In genomic region chr12:11106288-11106687, GRCh38 we compare ENCODE assay signal across 32 cellular contexts. TPM values are rescaled to one million over a fixed set of nuclear protein-coding genes. Genes with fewer than 3 reads are reported as not detected.
"Had no signal": no experiment of that assay in that cellular context is flagged by ENCODE, and none has a peak within 500 bp of the region (broad histone marks: within the 10 kb centered on the region; RNA-seq: fewer than 3 reads in every experiment).

No MANE protein-coding gene starts in this region.

- H2AFZ ChIP-seq: hepatocyte, neural progenitor cell had no signal

- H3K4me3 ChIP-seq: hepatocyte, left ventricle myocardium inferior, lung, neural progenitor cell, ovary, prostate gland, sigmoid colon, spleen, tibial nerve, uterus had no signal

- ATAC-seq: left cardiac atrium; natural killer cell; right cardiac atrium; stimulated activated memory B cell treated with anti-CD40 and anti-IgM and Interleukin-4, amounts not matched to agents 10 μg/mL and 1 μg/mL and 100 μg/mL, for 72 hours; stimulated activated naive CD8-positive, alpha-beta T cell treated with anti-CD3 and anti-CD28 coated beads, Interleukin-15, amount 100 ng/mL, for 72 hours had no signal

- H3K27ac ChIP-seq: hepatocyte, left ventricle myocardium inferior, neural progenitor cell, neutrophil, ovary, prostate gland, sigmoid colon, spleen, tibial nerve, uterus had no signal

- H3K9me3 ChIP-seq: neutrophil, ovary, prostate gland, uterus had no signal

- H3K27me3 ChIP-seq: hepatocyte, neural progenitor cell, neutrophil, ovary, sigmoid colon, spleen, tibial nerve, uterus had no signal

- H3K4me2 ChIP-seq: hepatocyte, neural progenitor cell had no signal

- H3K36me3 ChIP-seq: neural progenitor cell, neutrophil, ovary, prostate gland, sigmoid colon, uterus had no signal

- H3K4me1 ChIP-seq: left ventricle myocardium inferior, neural progenitor cell, prostate gland, sigmoid colon, spleen, tibial nerve, uterus had no signal

- FAIRE-seq: small intestine had no signal

- DNase-seq: islet precursor cell; kidney glomerular epithelial cell; left cardiac atrium; left ventricle myocardium inferior; mesendoderm; naive B cell; natural killer cell; nephron progenitor cell; occipital lobe; ovary; posterior cingulate gyrus; retina; right cardiac atrium; sigmoid colon; small intestine; spleen; stimulated activated CD4-positive, alpha-beta T cell treated with anti-CD3 and anti-CD28 coated beads, Interleukin-1b, Interleukin-23, amount 100 ng/mL, for 48 hours; stimulated activated CD4-positive, alpha-beta T cell treated with anti-CD3 and anti-CD28 coated beads, Interleukin-2, amount 100 ng/mL, for 48 hours; stimulated activated CD4-positive, alpha-beta T cell treated with anti-CD3 and anti-CD28 coated beads, Interleukin-4, amount 100 ng/mL, for 4 hours; stimulated activated CD8-positive, alpha-beta memory T cell treated with anti-CD3 and anti-CD28 coated beads, Interleukin-4, amount 100 ng/mL, for 48 hours; stimulated activated naive CD4-positive, alpha-beta T cell treated with Interleukin-2 at 50 U/mL for 16 hours; stimulated activated naive CD8-positive, alpha-beta T cell treated with anti-CD3 and anti-CD28 coated beads, Interleukin-15, amount 100 ng/mL, for 72 hours; substantia nigra; uterus had no signal

RNA-seq across cellular contexts. Expression of gene TAS2R43, which starts 14.2 kb away (rescaled TPM):
- total RNA-seq: left cardiac atrium, left ventricle myocardium inferior, mononuclear cell, right cardiac atrium had no signal
- polyA plus RNA-seq: lung, right cardiac atrium, sigmoid colon, spleen had no signal

RNA-seq across cellular contexts. Expression of gene TAS2R46, which starts 44.2 kb away (rescaled TPM):
- polyA plus RNA-seq: hepatocyte, lung, ovary, right cardiac atrium, small intestine, spleen had no signal
